ENCODE assay signal across 8 cellular contexts in genomic region chr14:58299665-58300202, GRCh38. TPM values are rescaled to one million over a fixed set of nuclear protein-coding genes. Genes with fewer than 3 reads are reported as not detected.
DNase-seq lines count a peak whose midpoint lies in the region; TF ChIP-seq lines count a peak whose summit lies in the region.

No MANE protein-coding gene starts in this region.

- peak overlapping the region; percentile 96 for H3K27ac Mint-ChIP-seq in activated T-cell treated with anti-CD3 and anti-CD28 coated beads, Interleukin-2, amount 50 U/mL, for 24 hours
- H3K27ac Mint-ChIP-seq in glutamatergic neuron (ENCODE audit: unreplicated experiment) = peak overlapping the region; percentile 93

- H3K36me3 ChIP-seq in rectal smooth muscle tissue (ENCODE audit: control insufficient read depth, insufficient read depth, low read length) = peaks cover 2% of the 10 kb centered on the region

- H3K27me3 Mint-ChIP-seq in activated T-cell treated with anti-CD3 and anti-CD28 coated beads, Interleukin-2, amount 50 U/mL, for 24 hours = no peaks in the 10 kb centered on the region
- H3K27me3 Mint-ChIP-seq in glutamatergic neuron (ENCODE audit: unreplicated experiment) = peaks cover 4% of the 10 kb centered on the region

- H3K4me3 ChIP-seq in HL-60 (replicated peaks; ENCODE audit: insufficient read depth, low read length) = peak overlapping the region; percentile 98
- peak overlapping the region; percentile 100 for H3K4me3 ChIP-seq in rectal smooth muscle tissue (ENCODE audit: low read length)

- peaks cover 38% of the 10 kb centered on the region for H3K4me1 Mint-ChIP-seq in activated T-cell treated with anti-CD3 and anti-CD28 coated beads, Interleukin-2, amount 50 U/mL, for 24 hours (ENCODE audit: low read depth)
- peaks cover 3% of the 10 kb centered on the region for H3K4me1 Mint-ChIP-seq in glutamatergic neuron (ENCODE audit: low read depth, unreplicated experiment)

- H3K4me1 ChIP-seq in rectal smooth muscle tissue (ENCODE audit: control insufficient read depth, insufficient read depth, low read length) = peaks cover 15% of the 10 kb centered on the region

- no peak overlapping the region for H3K4me3 Mint-ChIP-seq in activated T-cell treated with anti-CD3 and anti-CD28 coated beads, Interleukin-2, amount 50 U/mL, for 24 hours
- H3K4me3 Mint-ChIP-seq in glutamatergic neuron (ENCODE audit: unreplicated experiment) = peak overlapping the region; percentile 97

- no peaks in the 10 kb centered on the region for H3K27me3 ChIP-seq in HL-60 (ENCODE audit: insufficient read depth, poor library complexity, severe bottlenecking)
- no peaks in the 10 kb centered on the region for H3K27me3 ChIP-seq in rectal smooth muscle tissue (ENCODE audit: control insufficient read depth, insufficient read depth, low read length)

- H3K9me3 Mint-ChIP-seq in activated T-cell treated with anti-CD3 and anti-CD28 coated beads, Interleukin-2, amount 50 U/mL, for 24 hours = no peaks in the 10 kb centered on the region
- H3K9me3 Mint-ChIP-seq in glutamatergic neuron (ENCODE audit: unreplicated experiment) = peaks cover 10% of the 10 kb centered on the region

- H3K27ac ChIP-seq in C4-2B (peak overlapping the region; percentile 82), HL-60 (replicated peaks) (peak overlapping the region; percentile 89), rectal smooth muscle tissue (ENCODE audit: low read depth, low read length) (peak overlapping the region; percentile 95)

- H3K9ac ChIP-seq in rectal smooth muscle tissue (ENCODE audit: low read length) = peak overlapping the region; percentile 74

- DNase-seq in HL-60 (ENCODE audit: low read depth in 1 of 2, low spot score in 1 of 2) = peak in 1 of 2 experiments; percentile 7
- no peak for DNase-seq in activated T-cell treated with anti-CD3 and anti-CD28 coated beads, Interleukin-2, amount 50 U/mL, for 24 hours
- DNase-seq in glutamatergic neuron = no peak
- DNase-seq in NCI-H1436 treated with DMSO at 0.1 percent for 48 hours (lab: John Stamatoyannopoulos, UW) = no peak
- DNase-seq in effector CD8-positive, alpha-beta T cell (lab: John Stamatoyannopoulos, UW) = no peak
- DNase-seq in islet precursor cell = no peak

- peaks cover 51% of the 10 kb centered on the region for H3K36me3 Mint-ChIP-seq in activated T-cell treated with anti-CD3 and anti-CD28 coated beads, Interleukin-2, amount 50 U/mL, for 24 hours (ENCODE audit: low read depth)
- H3K36me3 Mint-ChIP-seq in glutamatergic neuron (ENCODE audit: unreplicated experiment) = no peaks in the 10 kb centered on the region

- TF ChIP-seq CTCF in C4-2B (conservative IDR thresholded peaks at IDR 0.05) = no peak
- TF ChIP-seq CTCF in HL-60 (IDR thresholded peaks at IDR 0.05; ENCODE audit: insufficient read depth, low read length) = no peak
- TF ChIP-seq CTCF in glutamatergic neuron (IDR thresholded peaks at IDR 0.05; ENCODE audit: partially characterized antibody, unreplicated experiment) = no peak

RNA-seq across cellular contexts. Expression of gene ARID4A, which starts 1.4 kb away (rescaled TPM):
- total RNA-seq in glutamatergic neuron (ENCODE audit: unreplicated experiment) = 22.4 TPM

RNA-seq across cellular contexts. Expression of gene PSMA3, which starts 55.1 kb away (rescaled TPM):
- 116 TPM for total RNA-seq in glutamatergic neuron (ENCODE audit: unreplicated experiment)
